ENCODE assay signal across 6 cellular contexts in genomic region chr1:1318131-1318652, GRCh38. TPM values are rescaled to one million over a fixed set of nuclear protein-coding genes. Genes with fewer than 3 reads are reported as not detected.
A peak's percentile ranks its signal among the peaks of the same experiment; 100 is the strongest.
DNase-seq lines count a peak whose midpoint lies in the region; ATAC-seq, FAIRE-seq and TF ChIP-seq lines count a peak whose summit lies in the region.

No MANE protein-coding gene starts in this region.

- H3K27me3 ChIP-seq in HepG2 (ENCODE audit: control insufficient read depth in 1 of 2, insufficient read depth in 2 of 2, low read length in 2 of 2) = no peaks in the 10 kb centered on the region
- H3K27me3 ChIP-seq in HAP-1 (ENCODE audit: low read depth) = no peaks in the 10 kb centered on the region

- H3K4me3 ChIP-seq in HepG2 (replicated peaks in 1 of 3; ENCODE audit: insufficient read depth in 1 of 3, low read depth in 2 of 3, low read length in 3 of 3) (no peak overlapping the region), HAP-1 (no peak overlapping the region)

- H3K36me3 ChIP-seq in HepG2 (replicated peaks in 1 of 2; ENCODE audit: control insufficient read depth in 1 of 2, insufficient read depth in 2 of 2, low read length in 2 of 2) (peaks cover 17 to 50% of the 10 kb centered on the region in 2 experiments; a peak in 4 of 5 replicates), HAP-1 (replicated peaks) (peaks cover 65% of the 10 kb centered on the region)

- POLR2A ChIA-PET in HepG2 (lab: Yijun Ruan, JAX) = interaction anchor here (1.7 kb wide), 1 partner anchor 13 kb away, joined by 3 read pairs; no protein-coding TSS in a partner anchor

- H3K9me3 ChIP-seq in HepG2 (ENCODE audit: low read length) = no peaks in the 10 kb centered on the region
- H3K9me3 ChIP-seq in HAP-1 = no peaks in the 10 kb centered on the region

- BruUV-seq in HepG2 (replicated peaks; lab: Mats Ljungman, UMichigan) = no TSS peak

- 87% methylated on average over 9 of the region's 9 CpGs for WGBS in HepG2 (ENCODE audit: low lambda C conversion rate)

- no peak for TF ChIP-seq POLR2A in HepG2 (IDR thresholded peaks at IDR 0.05; ENCODE audit: insufficient read depth in 1 of 2, low read depth in 2 of 2, low read length in 2 of 2)

- H4K20me1 ChIP-seq in HepG2 (ENCODE audit: insufficient read depth, low read length) = peaks cover 10% of the 10 kb centered on the region; the same call in 1 of the 2 replicates

- TF ChIP-seq EP300 in HepG2 (IDR thresholded peaks at IDR 0.05; ENCODE audit: low read depth in 2 of 2, low read length in 2 of 2) (no peak), HepG2 (CRISPR knock-in tag; IDR thresholded peaks at IDR 0.05; ENCODE audit: borderline replicate concordance) (no peak)

- no peak overlapping the region for H2AFZ ChIP-seq in HepG2 (ENCODE audit: low read length)

- DNase-seq in Daoy (ENCODE audit: low read depth) = peak; percentile 95
- DNase-seq in HepG2 (ENCODE audit: low spot score) = peak; percentile 31
- no peak for DNase-seq in HAP-1 (ENCODE audit: low spot score in 2 of 2)
- DNase-seq in NCI-H1048 (lab: John Stamatoyannopoulos, UW) = no peak
- DNase-seq in activated CD4-positive, alpha-beta T cell treated with anti-CD3 and anti-CD28 coated beads, Interleukin-2, amount 50 U/mL, for 1 hour = no peak

- peaks cover 30% of the 10 kb centered on the region for H3K79me2 ChIP-seq in HepG2 (ENCODE audit: insufficient read depth, low read length)

- ATAC-seq in SK-N-SH treated with all-trans-retinoic acid at 6 μM for 48 hours (peak; percentile 89), HepG2 (no peak)

- intact Hi-C loops in HepG2 (cut with micrococcal nuclease; ENCODE audit: unreplicated experiment) = no loop called here

- no peak for TF ChIP-seq CTCF in HepG2 (CRISPR knock-in tag; IDR thresholded peaks at IDR 0.05)

- no peak for TF ChIP-seq RAD21 in HepG2 (CRISPR knock-in tag; IDR thresholded peaks at IDR 0.05)

- FAIRE-seq in HepG2 (lab: Jason Lieb, UNC) = no peak

- no peak overlapping the region for H3K4me2 ChIP-seq in HepG2 (ENCODE audit: low read depth, low read length)

- peaks cover 12% of the 10 kb centered on the region for H3K4me1 ChIP-seq in HepG2 (ENCODE audit: insufficient read depth, low read length)
- H3K4me1 ChIP-seq in HAP-1 = peaks cover 3% of the 10 kb centered on the region; the same call in 1 of the 2 replicates

- CTCF ChIA-PET in HepG2 (lab: Yijun Ruan, JAX; ENCODE audit: low intra/inter-chr PET ratio, low total read pairs) = no interaction called here

- no peak overlapping the region for H3K27ac ChIP-seq in HepG2 (ENCODE audit: extremely low read length, insufficient read depth, low read length)

- in situ Hi-C loops in HepG2 (cut with HindIII; ENCODE audit: extremely low pct_ligation_motif_present, low pct_unique_long_range_greater_than_20kb) = no loop called here
- in situ Hi-C loops in HAP-1 (cut with MboI; ENCODE audit: low sequenced_read_pairs) = no loop called here

- H3K9ac ChIP-seq in HepG2 (ENCODE audit: insufficient read depth, low read depth, low read length) = no peak overlapping the region

RNA-seq across cellular contexts. Expression of gene INTS11, which starts 6.3 kb away (rescaled TPM):
- total RNA-seq in Daoy (2014; rRNA removed; shearing (Covaris generic)) = 76.5 and 95.7 TPM in 2 replicates
- 46.4 and 52.8 TPM in 2 replicates for total RNA-seq in HepG2 (2016; rRNA removed; fragmentation: Illumina TruSeq; extraction: Trizol)
- total RNA-seq in HepG2 (2016; cell fraction: cytosol; rRNA removed; fragmentation: Illumina TruSeq; extraction: Trizol; ENCODE audit: low read depth) = 23.1 and 23.4 TPM in 2 replicates
- 37.6 and 53.6 TPM in 2 replicates for total RNA-seq in HepG2 (2016; cell fraction: insoluble cytoplasmic fraction; rRNA removed; fragmentation: Illumina TruSeq; extraction: Trizol)
- total RNA-seq in HepG2 (2016; cell fraction: membrane; rRNA removed; fragmentation: Illumina TruSeq; extraction: Trizol) = 22.1 and 22.9 TPM in 2 replicates
- 43.7 and 54.4 TPM in 2 replicates for total RNA-seq in HepG2 (2016; cell fraction: nucleus; rRNA removed; fragmentation: Illumina TruSeq; extraction: Trizol)
- polyA plus RNA-seq in HepG2 (2011; rRNA removed) = 94.8 and 104 TPM in 2 replicates
- 80.0 and 107 TPM in 2 replicates for polyA plus RNA-seq in HepG2 (2011; cell fraction: cytosol; rRNA removed)
- polyA plus RNA-seq in HepG2 (2011; cell fraction: nucleus; rRNA removed) = 412 and 553 TPM in 2 replicates
- 69.0 and 86.1 TPM in 2 replicates for polyA plus RNA-seq in HepG2 (2012)
- polyA plus RNA-seq in HepG2 (2016; cell fraction: cytosol; fragmentation: Illumina TruSeq; extraction: Trizol; ENCODE audit: low read depth) = 11.0 and 11.1 TPM in 2 replicates
- 38.3 and 53.4 TPM in 2 replicates for polyA plus RNA-seq in HepG2 (2016; cell fraction: insoluble cytoplasmic fraction; fragmentation: Illumina TruSeq; extraction: Trizol; ENCODE audit: low read depth)
- 14.8 and 15.0 TPM in 2 replicates for polyA plus RNA-seq in HepG2 (2016; cell fraction: membrane; fragmentation: Illumina TruSeq; extraction: Trizol; ENCODE audit: low read depth)
- polyA plus RNA-seq in HepG2 (2016; cell fraction: nucleus; fragmentation: Illumina TruSeq; extraction: Trizol; ENCODE audit: insufficient read depth, low read depth) = 173 and 181 TPM in 2 replicates
- polyA minus RNA-seq in HepG2 (2011; rRNA and poly(A)+ RNA removed; ENCODE audit: low replicate concordance) = 120 and 176 TPM in 2 replicates
- polyA minus RNA-seq in HepG2 (2011; cell fraction: cytosol; rRNA and poly(A)+ RNA removed) = 37.5 and 38.1 TPM in 2 replicates
- 64.4 and 69.0 TPM in 2 replicates for polyA minus RNA-seq in HepG2 (2011; cell fraction: nucleus; rRNA and poly(A)+ RNA removed)

RNA-seq across cellular contexts. Expression of gene CPTP, which starts 6.4 kb away (rescaled TPM):
- total RNA-seq in Daoy (2014; rRNA removed; shearing (Covaris generic)) = 7.0 and 12.9 TPM in 2 replicates
- 7.2 and 9.3 TPM in 2 replicates for total RNA-seq in HepG2 (2016; rRNA removed; fragmentation: Illumina TruSeq; extraction: Trizol)
- 6.9 and 8.7 TPM in 2 replicates for total RNA-seq in HepG2 (2016; cell fraction: cytosol; rRNA removed; fragmentation: Illumina TruSeq; extraction: Trizol; ENCODE audit: low read depth)
- total RNA-seq in HepG2 (2016; cell fraction: insoluble cytoplasmic fraction; rRNA removed; fragmentation: Illumina TruSeq; extraction: Trizol) = 6.2 and 9.8 TPM in 2 replicates
- 15.1 and 19.3 TPM in 2 replicates for total RNA-seq in HepG2 (2016; cell fraction: membrane; rRNA removed; fragmentation: Illumina TruSeq; extraction: Trizol)
- 7.2 and 8.0 TPM in 2 replicates for total RNA-seq in HepG2 (2016; cell fraction: nucleus; rRNA removed; fragmentation: Illumina TruSeq; extraction: Trizol)
- polyA plus RNA-seq in HepG2 (2011; rRNA removed) = 5.5 and 8.0 TPM in 2 replicates
- 7.7 and 13.2 TPM in 2 replicates for polyA plus RNA-seq in HepG2 (2011; cell fraction: cytosol; rRNA removed)
- polyA plus RNA-seq in HepG2 (2011; cell fraction: nucleus; rRNA removed) = 11.5 and 12.6 TPM in 2 replicates
- polyA plus RNA-seq in HepG2 (2012) = 7.1 and 9.6 TPM in 2 replicates
- polyA plus RNA-seq in HepG2 (2016; cell fraction: cytosol; fragmentation: Illumina TruSeq; extraction: Trizol; ENCODE audit: low read depth) = 12.5 and 15.0 TPM in 2 replicates
- 13.9 and 15.2 TPM in 2 replicates for polyA plus RNA-seq in HepG2 (2016; cell fraction: insoluble cytoplasmic fraction; fragmentation: Illumina TruSeq; extraction: Trizol; ENCODE audit: low read depth)
- polyA plus RNA-seq in HepG2 (2016; cell fraction: membrane; fragmentation: Illumina TruSeq; extraction: Trizol; ENCODE audit: low read depth) = 23.5 and 26.0 TPM in 2 replicates
- 16.7 and 16.9 TPM in 2 replicates for polyA plus RNA-seq in HepG2 (2016; cell fraction: nucleus; fragmentation: Illumina TruSeq; extraction: Trizol; ENCODE audit: insufficient read depth, low read depth)
- 9.3 and 18.2 TPM in 2 replicates for polyA minus RNA-seq in HepG2 (2011; rRNA and poly(A)+ RNA removed; ENCODE audit: low replicate concordance)
- polyA minus RNA-seq in HepG2 (2011; cell fraction: cytosol; rRNA and poly(A)+ RNA removed) = 13.4 and 15.4 TPM in 2 replicates
- 9.8 and 11.6 TPM in 2 replicates for polyA minus RNA-seq in HepG2 (2011; cell fraction: nucleus; rRNA and poly(A)+ RNA removed)

RNA-seq across cellular contexts. Expression of gene PUSL1, which starts 9.8 kb away (rescaled TPM):
- 18.8 and 39.8 TPM in 2 replicates for total RNA-seq in Daoy (2014; rRNA removed; shearing (Covaris generic))
- 21.7 and 22.2 TPM in 2 replicates for total RNA-seq in HepG2 (2016; rRNA removed; fragmentation: Illumina TruSeq; extraction: Trizol)
- total RNA-seq in HepG2 (2016; cell fraction: cytosol; rRNA removed; fragmentation: Illumina TruSeq; extraction: Trizol; ENCODE audit: low read depth) = 24.8 and 28.1 TPM in 2 replicates
- total RNA-seq in HepG2 (2016; cell fraction: insoluble cytoplasmic fraction; rRNA removed; fragmentation: Illumina TruSeq; extraction: Trizol) = 20.1 and 22.6 TPM in 2 replicates
- total RNA-seq in HepG2 (2016; cell fraction: membrane; rRNA removed; fragmentation: Illumina TruSeq; extraction: Trizol) = 31.7 and 36.4 TPM in 2 replicates
- total RNA-seq in HepG2 (2016; cell fraction: nucleus; rRNA removed; fragmentation: Illumina TruSeq; extraction: Trizol) = 11.4 and 12.3 TPM in 2 replicates
- polyA plus RNA-seq in HepG2 (2011; rRNA removed) = 8.3 and 9.8 TPM in 2 replicates
- polyA plus RNA-seq in HepG2 (2011; cell fraction: cytosol; rRNA removed) = 7.8 and 16.6 TPM in 2 replicates
- polyA plus RNA-seq in HepG2 (2011; cell fraction: nucleus; rRNA removed) = 25.8 and 26.1 TPM in 2 replicates
- polyA plus RNA-seq in HepG2 (2012) = 3.8 and 6.3 TPM in 2 replicates
- polyA plus RNA-seq in HepG2 (2016; cell fraction: cytosol; fragmentation: Illumina TruSeq; extraction: Trizol; ENCODE audit: low read depth) = 31.1 and 33.4 TPM in 2 replicates
- polyA plus RNA-seq in HepG2 (2016; cell fraction: insoluble cytoplasmic fraction; fragmentation: Illumina TruSeq; extraction: Trizol; ENCODE audit: low read depth) = 23.1 and 24.5 TPM in 2 replicates
- 29.1 and 32.2 TPM in 2 replicates for polyA plus RNA-seq in HepG2 (2016; cell fraction: membrane; fragmentation: Illumina TruSeq; extraction: Trizol; ENCODE audit: low read depth)
- 20.2 and 22.1 TPM in 2 replicates for polyA plus RNA-seq in HepG2 (2016; cell fraction: nucleus; fragmentation: Illumina TruSeq; extraction: Trizol; ENCODE audit: insufficient read depth, low read depth)
- polyA minus RNA-seq in HepG2 (2011; rRNA and poly(A)+ RNA removed; ENCODE audit: low replicate concordance) = 13.5 and 21.4 TPM in 2 replicates
- 5.6 and 5.9 TPM in 2 replicates for polyA minus RNA-seq in HepG2 (2011; cell fraction: cytosol; rRNA and poly(A)+ RNA removed)
- 6.5 and 9.0 TPM in 2 replicates for polyA minus RNA-seq in HepG2 (2011; cell fraction: nucleus; rRNA and poly(A)+ RNA removed)

RNA-seq across cellular contexts. Expression of gene ACAP3, which starts 10.5 kb away (rescaled TPM):
- 17.5 and 19.3 TPM in 2 replicates for total RNA-seq in Daoy (2014; rRNA removed; shearing (Covaris generic))
- 16.4 and 29.4 TPM in 2 replicates for total RNA-seq in HepG2 (2016; rRNA removed; fragmentation: Illumina TruSeq; extraction: Trizol)
- total RNA-seq in HepG2 (2016; cell fraction: cytosol; rRNA removed; fragmentation: Illumina TruSeq; extraction: Trizol; ENCODE audit: low read depth) = 10.4 and 10.9 TPM in 2 replicates
- total RNA-seq in HepG2 (2016; cell fraction: insoluble cytoplasmic fraction; rRNA removed; fragmentation: Illumina TruSeq; extraction: Trizol) = 13.5 and 33.2 TPM in 2 replicates
- 10.5 and 11.3 TPM in 2 replicates for total RNA-seq in HepG2 (2016; cell fraction: membrane; rRNA removed; fragmentation: Illumina TruSeq; extraction: Trizol)
- 35.1 and 37.0 TPM in 2 replicates for total RNA-seq in HepG2 (2016; cell fraction: nucleus; rRNA removed; fragmentation: Illumina TruSeq; extraction: Trizol)
- 50.8 and 56.3 TPM in 2 replicates for polyA plus RNA-seq in HepG2 (2011; rRNA removed)
- 13.0 and 18.3 TPM in 2 replicates for polyA plus RNA-seq in HepG2 (2011; cell fraction: cytosol; rRNA removed)
- polyA plus RNA-seq in HepG2 (2011; cell fraction: nucleus; rRNA removed) = 917 and 1,082 TPM in 2 replicates
- polyA plus RNA-seq in HepG2 (2012) = 32.6 and 50.5 TPM in 2 replicates
- 2.3 and 2.4 TPM in 2 replicates for polyA plus RNA-seq in HepG2 (2016; cell fraction: cytosol; fragmentation: Illumina TruSeq; extraction: Trizol; ENCODE audit: low read depth)
- 11.7 and 14.4 TPM in 2 replicates for polyA plus RNA-seq in HepG2 (2016; cell fraction: insoluble cytoplasmic fraction; fragmentation: Illumina TruSeq; extraction: Trizol; ENCODE audit: low read depth)
- polyA plus RNA-seq in HepG2 (2016; cell fraction: membrane; fragmentation: Illumina TruSeq; extraction: Trizol; ENCODE audit: low read depth) = 6.7 and 8.0 TPM in 2 replicates
- polyA plus RNA-seq in HepG2 (2016; cell fraction: nucleus; fragmentation: Illumina TruSeq; extraction: Trizol; ENCODE audit: insufficient read depth, low read depth) = 144 and 162 TPM in 2 replicates
- polyA minus RNA-seq in HepG2 (2011; rRNA and poly(A)+ RNA removed; ENCODE audit: low replicate concordance) = 19.2 and 70.6 TPM in 2 replicates
- 16.2 and 18.0 TPM in 2 replicates for polyA minus RNA-seq in HepG2 (2011; cell fraction: cytosol; rRNA and poly(A)+ RNA removed)
- polyA minus RNA-seq in HepG2 (2011; cell fraction: nucleus; rRNA and poly(A)+ RNA removed) = 47.0 and 52.1 TPM in 2 replicates

RNA-seq across cellular contexts. Expression of gene TAS1R3, which starts 12.9 kb away (rescaled TPM):
- under 0.01 TPM in 1 of 2 replicates, not detected in the other for total RNA-seq in Daoy (2014; rRNA removed; shearing (Covaris generic))
- 0.15 TPM in 1 of 2 replicates, not detected in the other for total RNA-seq in HepG2 (2016; rRNA removed; fragmentation: Illumina TruSeq; extraction: Trizol)
- not detected in 2 replicates for total RNA-seq in HepG2 (2016; cell fraction: cytosol; rRNA removed; fragmentation: Illumina TruSeq; extraction: Trizol; ENCODE audit: low read depth)
- total RNA-seq in HepG2 (2016; cell fraction: insoluble cytoplasmic fraction; rRNA removed; fragmentation: Illumina TruSeq; extraction: Trizol) = 0.13 TPM in 1 of 2 replicates, not detected in the other
- total RNA-seq in HepG2 (2016; cell fraction: membrane; rRNA removed; fragmentation: Illumina TruSeq; extraction: Trizol) = not detected in 2 replicates
- total RNA-seq in HepG2 (2016; cell fraction: nucleus; rRNA removed; fragmentation: Illumina TruSeq; extraction: Trizol) = 0.12 and 0.25 TPM in 2 replicates
- 0.13 and 0.20 TPM in 2 replicates for polyA plus RNA-seq in HepG2 (2011; rRNA removed)
- polyA plus RNA-seq in HepG2 (2011; cell fraction: cytosol; rRNA removed) = 0.13 and 0.21 TPM in 2 replicates
- 1.5 and 2.4 TPM in 2 replicates for polyA plus RNA-seq in HepG2 (2011; cell fraction: nucleus; rRNA removed)
- polyA plus RNA-seq in HepG2 (2012) = 0.17 TPM in 2 replicates
- polyA plus RNA-seq in HepG2 (2016; cell fraction: cytosol; fragmentation: Illumina TruSeq; extraction: Trizol; ENCODE audit: low read depth) = not detected in 2 replicates
- not detected in 2 replicates for polyA plus RNA-seq in HepG2 (2016; cell fraction: insoluble cytoplasmic fraction; fragmentation: Illumina TruSeq; extraction: Trizol; ENCODE audit: low read depth)
- 0.07 TPM in 1 of 2 replicates, not detected in the other for polyA plus RNA-seq in HepG2 (2016; cell fraction: membrane; fragmentation: Illumina TruSeq; extraction: Trizol; ENCODE audit: low read depth)
- polyA plus RNA-seq in HepG2 (2016; cell fraction: nucleus; fragmentation: Illumina TruSeq; extraction: Trizol; ENCODE audit: insufficient read depth, low read depth) = 0.25 and 0.30 TPM in 2 replicates
- 1.2 TPM in 2 replicates for polyA minus RNA-seq in HepG2 (2011; rRNA and poly(A)+ RNA removed; ENCODE audit: low replicate concordance)
- polyA minus RNA-seq in HepG2 (2011; cell fraction: cytosol; rRNA and poly(A)+ RNA removed) = 0.20 and 0.26 TPM in 2 replicates
- 0.64 and 0.75 TPM in 2 replicates for polyA minus RNA-seq in HepG2 (2011; cell fraction: nucleus; rRNA and poly(A)+ RNA removed)

Comparison
In these comparisons a context has a peak if more than half of its experiments do, and no peak if none do; other contexts are left out.
1. DNase-seq: peak in Daoy (single experiment) and HepG2 (single experiment); none in HAP-1 (0 of 2), NCI-H1048 (single experiment) and activated CD4-positive, alpha-beta T cell treated with anti-CD3 and anti-CD28 coated beads, Interleukin-2, amount 50 U/mL, for 1 hour (single experiment).